In genomic region chr11:99682646-99683045, GRCh38 we compare ENCODE assay signal across 22 cellular contexts.
"Had no signal": no experiment of that assay in that cellular context is flagged by ENCODE, and none has a peak within 500 bp of the region (broad histone marks: within the 10 kb centered on the region; RNA-seq: fewer than 3 reads in every experiment).

No MANE protein-coding gene starts in this region.

- H3K4me1 ChIP-seq: ascending aorta, colonic mucosa, left ventricle myocardium inferior, spleen, tibial nerve had no signal

- ATAC-seq: mucosa of descending colon, right cardiac atrium had no signal

- DNase-seq: activated CD4-positive, alpha-beta T cell treated with anti-CD3 and anti-CD28 coated beads for 4 hours; activated CD4-positive, alpha-beta T cell treated with anti-CD3 and anti-CD28 coated beads, Interleukin-2, amount 50 U/mL, for 48 hours; activated CD4-positive, CD25-positive, alpha-beta regulatory T cell; activated CD8-positive, alpha-beta memory T cell treated with anti-CD3 and anti-CD28 coated beads for 24 hours; activated gamma-delta T cell; activated naive CD4-positive, alpha-beta T cell treated with anti-CD3 and anti-CD28 coated beads, Interleukin-2, amount 10 ng/mL, durations not matched to agents 7 days and 5 days; activated naive CD8-positive, alpha-beta T cell treated with anti-CD3 and anti-CD28 coated beads, Interleukin-2, amount 10 ng/mL, durations not matched to agents 7 days and 5 days; activated T-cell treated with anti-CD3 and anti-CD28 coated beads, Interleukin-2, amount 50 U/mL, for 1 hour; cerebellar nuclear complex; colonic mucosa; effector CD8-positive, alpha-beta T cell; islet precursor cell; left ventricle myocardium inferior; mucosa of descending colon; posterior cingulate gyrus; right cardiac atrium; spleen; stimulated activated naive CD4-positive, alpha-beta T cell had no signal

- H3K27me3 ChIP-seq: ascending aorta, cardiac muscle cell, colonic mucosa, spleen, tibial nerve had no signal

- FAIRE-seq: frontal cortex had no signal

- H3K4me3 ChIP-seq: ascending aorta, cardiac muscle cell, colonic mucosa, left ventricle myocardium inferior, mucosa of descending colon, spleen, tibial nerve had no signal

- H3K9me3 ChIP-seq: ascending aorta, colonic mucosa, left ventricle myocardium inferior, mucosa of descending colon, spleen, tibial nerve had no signal

- H3K36me3 ChIP-seq: ascending aorta, cardiac muscle cell, colonic mucosa, left ventricle myocardium inferior, spleen, tibial nerve had no signal

- H3K27ac ChIP-seq: ascending aorta, cardiac muscle cell, colonic mucosa, left ventricle myocardium inferior, spleen, tibial nerve had no signal
